Comparison of ENCODE assay signal across 23 cellular contexts in genomic region chr5:17976404-17976803, GRCh38.
"Had no signal": no experiment of that assay in that cellular context is flagged by ENCODE, and none has a peak within 500 bp of the region (broad histone marks: within the 10 kb centered on the region; RNA-seq: fewer than 3 reads in every experiment).

No MANE protein-coding gene starts in this region.

- H3K4me1 ChIP-seq: colonic mucosa, esophagus muscularis mucosa, gastrocnemius medialis, gastroesophageal sphincter, heart left ventricle, heart right ventricle had no signal

- H3K27ac Mint-ChIP-seq: dendritic cell treated with granulocyte-macrophage colony-stimulating factor and Interleukin-4, amounts not matched to agents 40 ng/mL and 50 ng/mL, for 4 days; effector memory CD8-positive, alpha-beta T cell; endodermal cell had no signal

- H3K27me3 Mint-ChIP-seq: dendritic cell treated with granulocyte-macrophage colony-stimulating factor and Interleukin-4, amounts not matched to agents 40 ng/mL and 50 ng/mL, for 4 days; effector memory CD8-positive, alpha-beta T cell had no signal

- ATAC-seq: effector memory CD8-positive, alpha-beta T cell; gastrocnemius medialis; gastroesophageal sphincter; heart left ventricle; heart right ventricle had no signal

- H3K4me3 ChIP-seq: colonic mucosa, coronary artery, dorsolateral prefrontal cortex, esophagus muscularis mucosa, esophagus squamous epithelium, gastrocnemius medialis, gastroesophageal sphincter, heart left ventricle, heart right ventricle, hepatocyte had no signal

- H3K27ac ChIP-seq: colonic mucosa, coronary artery, dorsolateral prefrontal cortex, epithelial cell of prostate, esophagus muscularis mucosa, esophagus squamous epithelium, gastrocnemius medialis, gastroesophageal sphincter, heart left ventricle, heart right ventricle, hepatocyte had no signal

- H3K4me1 Mint-ChIP-seq: endodermal cell had no signal

- DNase-seq: colonic mucosa; cortex of kidney; dorsolateral prefrontal cortex; effector CD4-positive, alpha-beta T cell; effector CD8-positive, alpha-beta T cell; effector memory CD4-positive, alpha-beta T cell; effector memory CD8-positive, alpha-beta T cell; endodermal cell; erythroblast; esophagus squamous epithelium; foreskin fibroblast; foreskin melanocyte; gastrocnemius medialis; glutamatergic neuron; head of caudate nucleus; heart left ventricle; heart right ventricle had no signal

- H3K27me3 ChIP-seq: colonic mucosa, dorsolateral prefrontal cortex, esophagus muscularis mucosa, esophagus squamous epithelium, gastrocnemius medialis, gastroesophageal sphincter, heart left ventricle, heart right ventricle, hepatocyte had no signal

- H3K4me3 Mint-ChIP-seq: dendritic cell treated with granulocyte-macrophage colony-stimulating factor and Interleukin-4, amounts not matched to agents 40 ng/mL and 50 ng/mL, for 4 days; effector memory CD8-positive, alpha-beta T cell; endodermal cell had no signal

- H3K9me3 Mint-ChIP-seq: dendritic cell treated with granulocyte-macrophage colony-stimulating factor and Interleukin-4, amounts not matched to agents 40 ng/mL and 50 ng/mL, for 4 days; endodermal cell had no signal
